Comparison of ENCODE assay signal across 14 cellular contexts in the genomic region with DNA sequence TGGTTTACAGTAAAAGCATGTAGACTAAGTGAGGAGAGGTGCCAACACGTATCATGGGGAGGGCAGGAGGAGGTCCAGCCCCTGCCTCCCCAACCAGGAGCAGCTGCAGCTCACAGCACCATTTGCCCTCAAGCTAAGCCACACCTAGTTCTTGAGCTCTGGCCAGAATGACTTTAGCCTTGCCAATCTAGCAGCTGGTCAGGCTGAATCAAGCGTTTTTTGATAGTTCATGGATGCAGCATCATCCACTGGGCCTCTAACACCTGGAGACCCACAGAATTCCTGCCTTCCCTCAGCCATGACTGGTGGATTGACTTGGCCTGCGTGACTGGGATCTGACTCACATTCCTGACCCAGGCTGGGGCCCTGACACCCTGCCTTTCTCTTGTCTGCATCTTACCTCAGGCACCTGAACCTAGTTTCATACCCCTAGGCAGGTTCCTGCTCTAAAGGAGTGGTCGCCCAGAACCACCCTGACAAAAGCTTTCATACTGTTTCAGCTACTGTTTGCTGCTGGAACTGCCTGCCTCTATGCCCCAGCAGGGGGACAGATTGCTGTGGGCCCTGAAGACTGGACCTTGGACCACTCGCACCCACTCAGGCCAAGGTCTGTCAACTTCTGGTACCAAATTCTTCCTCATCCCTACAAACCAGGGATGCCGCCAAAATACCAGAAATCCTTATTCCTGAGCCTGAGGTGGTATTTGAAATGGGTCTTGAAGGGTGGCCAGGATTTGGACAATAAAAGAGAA.
DNase-seq lines count a peak whose midpoint lies in the region; ATAC-seq, FAIRE-seq and TF ChIP-seq lines count a peak whose summit lies in the region.
"Had no signal": no experiment of that assay in that cellular context is flagged by ENCODE, and none has a peak within 500 bp of the region (broad histone marks: within the 10 kb centered on the region; RNA-seq: fewer than 3 reads in every experiment).

No MANE protein-coding gene starts in this region.

- no peak overlapping the region for H3K27ac ChIP-seq in prostate gland
- H3K27ac ChIP-seq: spleen had no signal

- H3K4me3 ChIP-seq in prostate gland: no peak overlapping the region
- H3K4me3 ChIP-seq: spleen had no signal

- H3K4me1 ChIP-seq in prostate gland (replicated peaks): no peaks in the 10 kb centered on the region
- H3K4me1 ChIP-seq: spleen had no signal

- no peaks in the 10 kb centered on the region for H3K9me3 ChIP-seq in prostate gland
- H3K9me3 ChIP-seq: spleen had no signal

- H3K4me3 Mint-ChIP-seq in HFFc6: no peak overlapping the region
- no peak overlapping the region for H3K4me3 Mint-ChIP-seq in endothelial cell (ENCODE audit: unreplicated experiment)
- H3K4me3 Mint-ChIP-seq: activated naive CD4-positive, alpha-beta T cell treated with anti-CD3 and anti-CD28 coated beads for 36 hours; B cell; dendritic cell treated with granulocyte-macrophage colony-stimulating factor and Interleukin-4, amounts not matched to agents 40 ng/mL and 50 ng/mL, for 4 days had no signal

- peak; percentile 17 for DNase-seq in AG08395 (ENCODE audit: low spot score)
- DNase-seq in HFFc6: peak; percentile 1
- peak; percentile 93 for DNase-seq in RCC 7860 (ENCODE audit: low spot score)
- peak; percentile 99 for DNase-seq in kidney tubule cell (ENCODE audit: low spot score)
- no peak for DNase-seq in endothelial cell (ENCODE audit: low spot score)
- DNase-seq in Ammon's horn (ENCODE audit: low spot score): no peak
- DNase-seq in prostate gland (ENCODE audit: low spot score): no peak
- DNase-seq: activated CD4-positive, alpha-beta T cell treated with anti-CD3 and anti-CD28 coated beads, Interleukin-2, amount 50 U/mL, for 4 hours; activated naive CD4-positive, alpha-beta T cell treated with anti-CD3 and anti-CD28 coated beads for 36 hours; NCI-H187 treated with DMSO at 0.1 percent for 48 hours; spleen had no signal

- H3K27me3 Mint-ChIP-seq in HFFc6 (ENCODE audit: insufficient read depth) (peaks cover 6% of the 10 kb centered on the region), endothelial cell (ENCODE audit: unreplicated experiment) (no peaks in the 10 kb centered on the region)
- H3K27me3 Mint-ChIP-seq: B cell had no signal

- H3K36me3 Mint-ChIP-seq in HFFc6 (ENCODE audit: low read depth) (no peaks in the 10 kb centered on the region; the same call in 1 of the 2 replicates), endothelial cell (ENCODE audit: low read depth, unreplicated experiment) (peaks cover 7% of the 10 kb centered on the region)

- no peak overlapping the region for H3K27ac Mint-ChIP-seq in HFFc6
- H3K27ac Mint-ChIP-seq in endothelial cell (ENCODE audit: unreplicated experiment): no peak overlapping the region
- H3K27ac Mint-ChIP-seq: activated naive CD4-positive, alpha-beta T cell treated with anti-CD3 and anti-CD28 coated beads for 36 hours; B cell; dendritic cell treated with granulocyte-macrophage colony-stimulating factor and Interleukin-4, amounts not matched to agents 40 ng/mL and 50 ng/mL, for 4 days had no signal

- FAIRE-seq in RCC 7860 (lab: Jason Lieb, UNC): peak; percentile 97

- intact Hi-C loops in prostate gland (cut with DNase I): no loop called here

- peaks cover 28% of the 10 kb centered on the region for H3K4me1 Mint-ChIP-seq in HFFc6 (ENCODE audit: low read depth)
- H3K4me1 Mint-ChIP-seq in endothelial cell (ENCODE audit: unreplicated experiment): no peaks in the 10 kb centered on the region

- no peak for TF ChIP-seq POLR2A in prostate gland (IDR thresholded peaks at IDR 0.05)

- 79% methylated on average over 6 of the region's 6 CpGs for WGBS in prostate gland

- no peaks in the 10 kb centered on the region for H3K27me3 ChIP-seq in prostate gland (replicated peaks; ENCODE audit: insufficient read depth)
- H3K27me3 ChIP-seq: spleen had no signal

- no peak for TF ChIP-seq CTCF in HFFc6 (IDR thresholded peaks at IDR 0.05)
- no peak for TF ChIP-seq CTCF in endothelial cell (IDR thresholded peaks at IDR 0.05; ENCODE audit: unreplicated experiment)
- TF ChIP-seq CTCF in prostate gland (IDR thresholded peaks at IDR 0.05): no peak

- no peaks in the 10 kb centered on the region for H3K36me3 ChIP-seq in prostate gland
- H3K36me3 ChIP-seq: spleen had no signal

- ATAC-seq in activated CD4-positive, CD25-positive, alpha-beta regulatory T cell treated with anti-CD3 and anti-CD28 coated beads, Interleukin-2, amount 50 U/mL, for 24 hours: no peak

- H3K9me3 Mint-ChIP-seq in HFFc6 (no peaks in the 10 kb centered on the region), endothelial cell (ENCODE audit: unreplicated experiment) (peaks cover 4% of the 10 kb centered on the region)
- H3K9me3 Mint-ChIP-seq: activated naive CD4-positive, alpha-beta T cell treated with anti-CD3 and anti-CD28 coated beads for 36 hours; dendritic cell treated with granulocyte-macrophage colony-stimulating factor and Interleukin-4, amounts not matched to agents 40 ng/mL and 50 ng/mL, for 4 days had no signal

Comparison
In these comparisons a context has a peak if more than half of its experiments do, and no peak if none do; other contexts are left out.
1. DNase-seq: peak in AG08395 (single experiment), HFFc6 (single experiment), RCC 7860 (single experiment) and kidney tubule cell (single experiment); none in endothelial cell (single experiment), Ammon's horn (single experiment) and prostate gland (single experiment).